8 cellular contexts compared by ENCODE assay signal in genomic region chr22:32411829-32412592, GRCh38. TPM values are rescaled to one million over a fixed set of nuclear protein-coding genes. Genes with fewer than 3 reads are reported as not detected.
DNase-seq lines count a peak whose midpoint lies in the region; ATAC-seq and TF ChIP-seq lines count a peak whose summit lies in the region.

TSS of gene RTCB (minus strand) at chr22:32412247. CDS start at chr22:32412156, 91 bp downstream.

- H3K4me1 Mint-ChIP-seq in activated naive CD8-positive, alpha-beta T cell treated with anti-CD3 and anti-CD28 coated beads, Interleukin-2, amount 50 U/mL, for 24 hours: peaks cover 51% of the 10 kb centered on the region

- intact Hi-C loops in Right ventricle myocardium inferior (cut with DNase I): loop anchor here (2.0 kb wide), 1 partner anchor 63 kb away; the partner anchor contains the start of gene FBXO7

- H3K4me2 ChIP-seq in osteoblast (ENCODE audit: insufficient read depth, low read length): peak within 1 kb of the TSS; percentile 98

- no peak for TF ChIP-seq CTCF in osteoblast (IDR thresholded peaks at IDR 0.05; ENCODE audit: extremely low read depth, low read depth, low read length)

- H3K9me3 Mint-ChIP-seq in activated naive CD8-positive, alpha-beta T cell treated with anti-CD3 and anti-CD28 coated beads, Interleukin-2, amount 50 U/mL, for 24 hours: no peaks in the 10 kb centered on the region

- H3K27ac ChIP-seq in osteoblast (ENCODE audit: low read depth, low read length) (peak within 1 kb of the TSS; percentile 77), temporal lobe (ENCODE audit: low read depth, low read length) (no peak within 1 kb of the TSS)

- H3K4me1 ChIP-seq in osteoblast (ENCODE audit: insufficient read depth, low read length): peaks cover 16% of the 10 kb centered on the region

- peak; percentile 78 for ATAC-seq in activated naive CD8-positive, alpha-beta T cell treated with anti-CD3 and anti-CD28 coated beads, Interleukin-2, amount 50 U/mL, for 24 hours
- ATAC-seq in Right ventricle myocardium inferior: peak; percentile 89

- no peaks in the 10 kb centered on the region for H3K9me3 ChIP-seq in osteoblast (ENCODE audit: low read depth, low read length)

- H2AFZ ChIP-seq in osteoblast (ENCODE audit: low read length): peak within 1 kb of the TSS; percentile 90

- H3K36me3 ChIP-seq in H7 (replicated peaks; ENCODE audit: control insufficient read depth, insufficient read depth, low read length) (peaks cover 15% of the 10 kb centered on the region), osteoblast (ENCODE audit: insufficient read depth, low read length) (peaks cover 15% of the 10 kb centered on the region)

- H3K79me2 ChIP-seq in osteoblast (ENCODE audit: insufficient read depth, low read length): peaks cover 47% of the 10 kb centered on the region

- peak; percentile 38 for DNase-seq in DMS53 treated with DMSO at 0.1 percent for 48 hours (lab: John Stamatoyannopoulos, UW; ENCODE audit: unreplicated experiment)
- peak; percentile 78 for DNase-seq in H7
- peak; percentile 80 for DNase-seq in NCI-H1105 treated with DMSO at 0.1 percent for 48 hours (lab: John Stamatoyannopoulos, UW)
- DNase-seq in T follicular helper cell (ENCODE audit: low read depth): peak; percentile 87
- peak; percentile 93 for DNase-seq in activated naive CD8-positive, alpha-beta T cell treated with anti-CD3 and anti-CD28 coated beads, Interleukin-2, amount 50 U/mL, for 24 hours
- peak; percentile 94 for DNase-seq in Right ventricle myocardium inferior (ENCODE audit: missing footprints)
- peak; percentile 93 for DNase-seq in osteoblast (ENCODE audit: insufficient read length, low spot score, missing footprints)

- H3K27me3 Mint-ChIP-seq in activated naive CD8-positive, alpha-beta T cell treated with anti-CD3 and anti-CD28 coated beads, Interleukin-2, amount 50 U/mL, for 24 hours: no peaks in the 10 kb centered on the region

- H3K27ac Mint-ChIP-seq in activated naive CD8-positive, alpha-beta T cell treated with anti-CD3 and anti-CD28 coated beads, Interleukin-2, amount 50 U/mL, for 24 hours: peak within 1 kb of the TSS; percentile 97

- H3K4me3 ChIP-seq in H7 (ENCODE audit: insufficient read depth, low read depth, low read length) (peak within 1 kb of the TSS; percentile 96), osteoblast (ENCODE audit: insufficient read depth, low read length) (peak within 1 kb of the TSS; percentile 95)

- peak within 1 kb of the TSS; percentile 94 for H3K4me3 Mint-ChIP-seq in activated naive CD8-positive, alpha-beta T cell treated with anti-CD3 and anti-CD28 coated beads, Interleukin-2, amount 50 U/mL, for 24 hours

- H4K20me1 ChIP-seq in osteoblast (ENCODE audit: insufficient read depth, low read length): no peaks in the 10 kb centered on the region

- H3K36me3 Mint-ChIP-seq in activated naive CD8-positive, alpha-beta T cell treated with anti-CD3 and anti-CD28 coated beads, Interleukin-2, amount 50 U/mL, for 24 hours (ENCODE audit: low read depth): peaks cover 32% of the 10 kb centered on the region

- H3K27me3 ChIP-seq in H7 (ENCODE audit: control insufficient read depth, insufficient read depth, low read length): peaks cover 1% of the 10 kb centered on the region; the same call in 1 of the 2 replicates
- H3K27me3 ChIP-seq in osteoblast (ENCODE audit: insufficient read depth, low read length): peaks cover 2% of the 10 kb centered on the region

RNA-seq across cellular contexts. Expression of gene RTCB, which starts in this region (rescaled TPM):
- 148 and 153 TPM in 2 replicates for total RNA-seq in H7 (2014; rRNA removed; shearing (Covaris generic))
- 37.6 TPM for total RNA-seq in Right ventricle myocardium inferior
- 95.8 and 107 TPM in 2 replicates for total RNA-seq in osteoblast
- 52.4 TPM for total RNA-seq in temporal lobe

Comparison
In these comparisons a context has a peak if more than half of its experiments do, and no peak if none do; other contexts are left out.
1. DNase-seq: peak in every context shown above with its lines; median percentile 94 in Right ventricle myocardium inferior; 93 in activated naive CD8-positive, alpha-beta T cell treated with anti-CD3 and anti-CD28 coated beads, Interleukin-2, amount 50 U/mL, for 24 hours; 93 in osteoblast; 87 in T follicular helper cell; 80 in NCI-H1105 treated with DMSO at 0.1 percent for 48 hours; 78 in H7; 38 in DMS53 treated with DMSO at 0.1 percent for 48 hours.